ENCODE assay signal across 17 cellular contexts in genomic region chr6:12336121-12336971, GRCh38. TPM values are rescaled to one million over a fixed set of nuclear protein-coding genes. Genes with fewer than 3 reads are reported as not detected.
DNase-seq lines count a peak whose midpoint lies in the region; ATAC-seq, FAIRE-seq and TF ChIP-seq lines count a peak whose summit lies in the region.
"Had no signal": no experiment of that assay in that cellular context is flagged by ENCODE, and none has a peak within 500 bp of the region (broad histone marks: within the 10 kb centered on the region; RNA-seq: fewer than 3 reads in every experiment).

No MANE protein-coding gene starts in this region.

- peak; percentile 27 for FAIRE-seq in GM12892 (lab: Jason Lieb, UNC)

- H3K4me1 ChIP-seq in NT2/D1 (ENCODE audit: insufficient read depth, insufficient read length) (no peaks in the 10 kb centered on the region), right lobe of liver (peaks cover 0 to 53% (median 26%) of the 10 kb centered on the region in 4 donors)

- H3K9me3 ChIP-seq in NT2/D1 (ENCODE audit: insufficient read depth, low read length) (peaks cover 7% of the 10 kb centered on the region; the same call in 1 of the 2 replicates), right lobe of liver (no peaks in the 10 kb centered on the region)

- no peak for TF ChIP-seq CTCF in right lobe of liver (IDR thresholded peaks at IDR 0.05)

- peak overlapping the region in 2 of 3 donors; percentile 25 to 42 for H3K27ac ChIP-seq in right lobe of liver
- no peak overlapping the region for H3K27ac ChIP-seq in caudate nucleus (ENCODE audit: low read depth, low read length)
- H3K27ac ChIP-seq: SK-N-MC had no signal

- peak overlapping the region; percentile 21 for H3K9ac ChIP-seq in NT2/D1 (ENCODE audit: insufficient read length, low read depth)

- DNase-seq in GM12892 (ENCODE audit: insufficient read length) = peak; percentile 41
- DNase-seq in NT2/D1 (ENCODE audit: low read depth, low spot score) = no peak
- DNase-seq in right lobe of liver = no peak
- DNase-seq in dermis blood vessel endothelial cell = no peak
- no peak for DNase-seq in activated effector memory CD4-positive, alpha-beta T cell treated with Interleukin-2 at 50 U/mL for 16 hours
- DNase-seq in caudate nucleus (lab: John Stamatoyannopoulos, UW) = no peak
- DNase-seq in HuH-7.5 (ENCODE audit: low spot score) = no peak
- DNase-seq: activated CD4-positive, alpha-beta T cell treated with anti-CD3 and anti-CD28 coated beads, Interleukin-2, amount 10 ng/mL, durations not matched to agents 24 days and 14 days; Calu3; GDM1; hypothalamus; naive B cell; NCI-H1694; OCI-M1 had no signal

- no peak overlapping the region for H3K4me3 ChIP-seq in NT2/D1 (ENCODE audit: insufficient read length, low read depth)
- no peak overlapping the region for H3K4me3 ChIP-seq in right lobe of liver
- H3K4me3 ChIP-seq: SK-N-MC had no signal

- ATAC-seq in HG02798 (IDR thresholded peaks at IDR 0.05; ENCODE audit: poor library complexity, unreplicated experiment) (peak; percentile 42), right lobe of liver (peak in 3 of 4 donors; percentile 14 to 29 (median 16))
- ATAC-seq: activated naive CD4-positive, alpha-beta T cell treated with anti-CD3 and anti-CD28 coated beads, Interleukin-2, amount 50 U/mL, for 72 hours had no signal

- no peaks in the 10 kb centered on the region for H3K36me3 ChIP-seq in NT2/D1 (ENCODE audit: insufficient read depth, insufficient read length, low read length)
- H3K36me3 ChIP-seq in right lobe of liver = no peaks in the 10 kb centered on the region

- TF ChIP-seq POLR2A in GM12892 (IDR thresholded peaks at IDR 0.05; ENCODE audit: low read depth, low read length) = no peak
- TF ChIP-seq POLR2A in right lobe of liver (IDR thresholded peaks at IDR 0.05) = no peak

- no peaks in the 10 kb centered on the region for H3K27me3 ChIP-seq in NT2/D1 (ENCODE audit: insufficient read depth, insufficient read length)
- no peaks in the 10 kb centered on the region for H3K27me3 ChIP-seq in right lobe of liver

- 37% methylated on average over 5 of the region's 5 CpGs for WGBS in right lobe of liver (ENCODE audit: insufficient coverage, low coverage, low lambda C conversion rate, missing lambda C conversion rate)

- intact Hi-C loops in right lobe of liver (cut with DNase I) = no loop called here

RNA-seq across cellular contexts. Expression of gene EDN1, which starts 46.2 kb away (rescaled TPM):
- 6.2 TPM for polyA plus RNA-seq in GM12892 (2012; ENCODE audit: missing spikeins)
- total RNA-seq in right lobe of liver (1 to 10 TPM in 3 of 6 experiments, under 1 TPM in 3; 0.18 to 6.8 (median 1.4) TPM), dermis blood vessel endothelial cell (247 and 438 TPM in 2 replicates)

Comparison
In these comparisons a context has a peak if more than half of its experiments do, and no peak if none do; other contexts are left out.
1. RNA of gene EDN1, which starts 46.2 kb away (total RNA-seq): 247 to 438 TPM in dermis blood vessel endothelial cell; 0.18 to 6.8 TPM in right lobe of liver; every median in the first group is over 10 times any median in the second.